In genomic region chr5:121315786-121316185, GRCh38 we compare ENCODE assay signal across 17 cellular contexts.
"Had no signal": no experiment of that assay in that cellular context is flagged by ENCODE, and none has a peak within 500 bp of the region (broad histone marks: within the 10 kb centered on the region; RNA-seq: fewer than 3 reads in every experiment).

No MANE protein-coding gene starts in this region.

- FAIRE-seq: frontal cortex, islet of Langerhans had no signal

- H3K27ac ChIP-seq: esophagus muscularis mucosa, left ventricle myocardium inferior, right lobe of liver, skin epidermis, thoracic aorta, uterus had no signal

- H3K27me3 ChIP-seq: esophagus muscularis mucosa, right lobe of liver, uterus had no signal

- DNase-seq: activated CD4-positive, alpha-beta T cell treated with anti-CD3 and anti-CD28 coated beads for 36 hours; activated CD4-positive, CD25-positive, alpha-beta regulatory T cell; activated effector memory CD4-positive, alpha-beta T cell treated with Interleukin-2 at 50 U/mL for 16 hours; activated naive CD4-positive, alpha-beta T cell treated with Interleukin-2 at 50 U/mL for 16 hours; aorta; caudate nucleus; left ventricle myocardium inferior; right lobe of liver; stimulated activated CD4-positive, alpha-beta T cell treated with anti-CD3 and anti-CD28 coated beads, Interleukin-12 subunit alpha, Interleukin-12 subunit beta, amount 100 ng/mL, for 4 hours; stimulated activated CD4-positive, alpha-beta T cell treated with anti-CD3 and anti-CD28 coated beads, Interleukin-4, amount 100 ng/mL, for 1 hour; uterus had no signal

- H3K4me1 ChIP-seq: esophagus muscularis mucosa, left ventricle myocardium inferior, right lobe of liver, uterus had no signal

- H3K36me3 ChIP-seq: esophagus muscularis mucosa, left ventricle myocardium inferior, right lobe of liver, thoracic aorta, uterus had no signal

- H3K9me3 ChIP-seq: esophagus muscularis mucosa, right lobe of liver, thoracic aorta, uterus had no signal

- ATAC-seq: activated CD4-positive, alpha-beta T cell treated with anti-CD3 and anti-CD28 coated beads for 36 hours; right lobe of liver had no signal

- H3K4me3 ChIP-seq: esophagus muscularis mucosa, left ventricle myocardium inferior, lung, right lobe of liver, skin epidermis, thoracic aorta, uterus had no signal
